In genomic region chr6:164753517-164753916, GRCh38 we compare ENCODE assay signal across 20 cellular contexts.
A peak's percentile ranks its signal among the peaks of the same experiment; 100 is the strongest.
DNase-seq lines count a peak whose midpoint lies in the region; ATAC-seq and TF ChIP-seq lines count a peak whose summit lies in the region.
"Had no signal": no experiment of that assay in that cellular context is flagged by ENCODE, and none has a peak within 500 bp of the region (broad histone marks: within the 10 kb centered on the region; RNA-seq: fewer than 3 reads in every experiment).

No MANE protein-coding gene starts in this region.

- no peak for TF ChIP-seq RAD21 in HCT116 (IDR thresholded peaks at IDR 0.05; ENCODE audit: low read depth)

- no peak for TF ChIP-seq POLR2A in HCT116 (IDR thresholded peaks at IDR 0.05; ENCODE audit: borderline replicate concordance, extremely low read depth, insufficient read depth, insufficient read length)

- H3K27me3 ChIP-seq in HCT116 (ENCODE audit: insufficient read depth, low read length): no peaks in the 10 kb centered on the region
- no peaks in the 10 kb centered on the region for H3K27me3 ChIP-seq in SJCRH30
- H3K27me3 ChIP-seq: heart right ventricle, neutrophil had no signal

- H3K27ac ChIP-seq in HCT116 (ENCODE audit: low read depth, low read length) (no peak overlapping the region), SJCRH30 (no peak overlapping the region)
- H3K27ac ChIP-seq: heart right ventricle, neutrophil had no signal

- no peak overlapping the region for H3K4me2 ChIP-seq in HCT116 (ENCODE audit: low read length)

- H3K4me1 ChIP-seq in HCT116 (ENCODE audit: control insufficient read depth in 1 of 2, insufficient read depth in 2 of 2, low read length in 2 of 2) (no peaks in the 10 kb centered on the region), SJCRH30 (peaks cover 10% of the 10 kb centered on the region; the same call in 1 of the 2 replicates)

- no peaks in the 10 kb centered on the region for H4K20me1 ChIP-seq in HCT116 (ENCODE audit: insufficient read depth)

- no peak overlapping the region for H3K9ac ChIP-seq in HCT116 (ENCODE audit: low read length)

- TF ChIP-seq CTCF in HCT116 (IDR thresholded peaks at IDR 0.05 in 2 of 3, conservative IDR thresholded peaks at IDR 0.05 in 1 of 3; ENCODE audit: borderline replicate concordance in 1 of 3, insufficient read depth in 1 of 3, low read depth in 2 of 3, low read length in 2 of 3): no peak
- TF ChIP-seq CTCF in epithelial cell of proximal tubule (conservative IDR thresholded peaks at IDR 0.05; ENCODE audit: low read depth, low read length): no peak

- no peaks in the 10 kb centered on the region for H3K9me2 ChIP-seq in HCT116 (ENCODE audit: insufficient read depth)

- H3K4me3 ChIP-seq in HCT116 (replicated peaks in 1 of 2; ENCODE audit: low read depth in 1 of 2, low read length in 2 of 2): no peak overlapping the region
- H3K4me3 ChIP-seq in SJCRH30: no peak overlapping the region
- no peak overlapping the region for H3K4me3 ChIP-seq in epithelial cell of proximal tubule (ENCODE audit: low read depth, low read length)
- H3K4me3 ChIP-seq: heart right ventricle had no signal

- H3K9me3 ChIP-seq in HCT116 (ENCODE audit: control insufficient read depth in 1 of 2, insufficient read depth in 1 of 2, low read depth in 1 of 2, low read length in 2 of 2) (peaks cover 0 to 3% of the 10 kb centered on the region in 2 experiments; a peak in 1 of 4 replicates), SJCRH30 (replicated peaks) (no peaks in the 10 kb centered on the region)
- H3K9me3 ChIP-seq: heart right ventricle, neutrophil had no signal

- RAD21 ChIA-PET in HCT116 (lab: Charles Lee; ENCODE audit: low non-redundant PET in 1 of 2, low total read pairs in 2 of 2, uncharacterized antibody in 2 of 2, unreplicated experiment in 2 of 2): no interaction called here

- H3K36me3 ChIP-seq in HCT116 (ENCODE audit: control insufficient read depth in 1 of 2, insufficient read depth in 2 of 2, low read length in 2 of 2) (no peaks in the 10 kb centered on the region), SJCRH30 (no peaks in the 10 kb centered on the region)
- H3K36me3 ChIP-seq: heart right ventricle, neutrophil had no signal

- DNase-seq in HCT116 (ENCODE audit: low read depth, low spot score) (peak; percentile 13), SJCRH30 (peak; percentile 11 to 17), epithelial cell of proximal tubule (ENCODE audit: low read depth) (peak; percentile 54), renal cortical epithelial cell (ENCODE audit: low read depth) (peak; percentile 84), OCI-M2 (lab: John Stamatoyannopoulos, UW; ENCODE audit: unreplicated experiment) (no peak), Right ventricle myocardium inferior (ENCODE audit: missing footprints) (no peak), RPMI8226 (no peak)
- DNase-seq: activated CD4-positive, alpha-beta T cell treated with anti-CD3 and anti-CD28 coated beads, Interleukin-2, amount 10 ng/mL, durations not matched to agents 7 days and 5 days; activated gamma-delta T cell; amniotic stem cell; CD8-positive, alpha-beta memory T cell; cerebellar nuclear complex; effector CD4-positive, alpha-beta T cell; heart right ventricle; NCI-H146; NCI-H524; SIG-M5; stimulated activated CD4-positive, alpha-beta T cell treated with anti-CD3 and anti-CD28 coated beads, Interleukin-4, amount 100 ng/mL, for 24 hours had no signal

- no peak overlapping the region for H2AFZ ChIP-seq in HCT116 (ENCODE audit: low read depth, low read length, poor library complexity, severe bottlenecking)

- no peaks in the 10 kb centered on the region for H3K79me2 ChIP-seq in HCT116 (ENCODE audit: insufficient read depth, low read length)

- intact Hi-C loops in HCT116 (cut with micrococcal nuclease) (no loop called here), Right ventricle myocardium inferior (cut with DNase I) (no loop called here)

- ATAC-seq in HCT116: no peak
- ATAC-seq in Right ventricle myocardium inferior: no peak
- no peak for ATAC-seq in HG03342 (IDR thresholded peaks at IDR 0.05; ENCODE audit: unreplicated experiment)
- ATAC-seq: heart right ventricle had no signal

- no TSS peak for BruUV-seq in HCT116 (replicated peaks; lab: Mats Ljungman, UMichigan)

- CTCF ChIA-PET in HCT116 (lab: Charles Lee): no interaction called here

- POLR2A ChIA-PET in HCT116 (lab: Charles Lee): no interaction called here

TF ChIP-seq in HCT116, 20 proteins besides CTCF, POLR2A, EP300 and RAD21:
- TF ChIP-seq ZNF274 (IDR thresholded peaks at IDR 0.05; ENCODE audit: low read depth, low read length): no peak
- no peak for TF ChIP-seq SP1 (IDR thresholded peaks at IDR 0.05; ENCODE audit: low read depth)
- TF ChIP-seq JUND (IDR thresholded peaks at IDR 0.05): no peak
- no peak for TF ChIP-seq CBX3 (IDR thresholded peaks at IDR 0.05; ENCODE audit: low read depth)
- TF ChIP-seq EGR1 (IDR thresholded peaks at IDR 0.05; ENCODE audit: low read depth): no peak
- TF ChIP-seq EZH2phosphoT487 (IDR thresholded peaks at IDR 0.05; ENCODE audit: borderline replicate concordance): no peak
- no peak for TF ChIP-seq ZFX (IDR thresholded peaks at IDR 0.05)
- no peak for TF ChIP-seq MAX (IDR thresholded peaks at IDR 0.05)
- TF ChIP-seq ATF3 (IDR thresholded peaks at IDR 0.05): no peak

Comparison
In these comparisons a context has a peak if more than half of its experiments do, and no peak if none do; other contexts are left out.
1. DNase-seq: peak in HCT116 (single experiment), SJCRH30 (2 of 2), epithelial cell of proximal tubule (single experiment) and renal cortical epithelial cell (single experiment); none in OCI-M2 (single experiment), Right ventricle myocardium inferior (single experiment) and RPMI8226 (single experiment).